24 cellular contexts compared by ENCODE assay signal in genomic region chr2:4938246-4938645, GRCh38.
"Had no signal": no experiment of that assay in that cellular context is flagged by ENCODE, and none has a peak within 500 bp of the region (broad histone marks: within the 10 kb centered on the region; RNA-seq: fewer than 3 reads in every experiment).

No MANE protein-coding gene starts in this region.

- H3K27me3 Mint-ChIP-seq: activated CD4-positive, alpha-beta memory T cell treated with anti-CD3 and anti-CD28 coated beads, Interleukin-2, amount 10 ng/mL, durations not matched to agents 7 days and 5 days; activated CD4-positive, alpha-beta T cell treated with anti-CD3 and anti-CD28 coated beads, Interleukin-2, amount 10 ng/mL, durations not matched to agents 7 days and 5 days; activated naive CD4-positive, alpha-beta T cell treated with anti-CD3 and anti-CD28 coated beads, Interleukin-2, amount 10 ng/mL, durations not matched to agents 7 days and 5 days; activated naive CD8-positive, alpha-beta T cell treated with anti-CD3 and anti-CD28 coated beads, Interleukin-2, amount 10 ng/mL, durations not matched to agents 7 days and 5 days; activated T-cell treated with anti-CD3 and anti-CD28 coated beads, Interleukin-2, amount 50 U/mL, for 24 hours; central memory CD8-positive, alpha-beta T cell; effector memory CD8-positive, alpha-beta T cell had no signal

- H3K36me3 Mint-ChIP-seq: activated naive CD4-positive, alpha-beta T cell treated with anti-CD3 and anti-CD28 coated beads, Interleukin-2, amount 10 ng/mL, durations not matched to agents 7 days and 5 days; activated naive CD4-positive, alpha-beta T cell treated with anti-CD3 and anti-CD28 coated beads, Interleukin-2, amount 50 U/mL, for 72 hours; activated naive CD8-positive, alpha-beta T cell treated with anti-CD3 and anti-CD28 coated beads, Interleukin-2, amount 10 ng/mL, durations not matched to agents 7 days and 5 days had no signal

- H3K27ac Mint-ChIP-seq: activated CD4-positive, alpha-beta memory T cell treated with anti-CD3 and anti-CD28 coated beads, Interleukin-2, amount 10 ng/mL, durations not matched to agents 7 days and 5 days; activated CD4-positive, alpha-beta T cell treated with anti-CD3 and anti-CD28 coated beads, Interleukin-2, amount 10 ng/mL, durations not matched to agents 7 days and 5 days; activated naive CD4-positive, alpha-beta T cell treated with anti-CD3 and anti-CD28 coated beads, Interleukin-2, amount 10 ng/mL, durations not matched to agents 7 days and 5 days; activated naive CD4-positive, alpha-beta T cell treated with anti-CD3 and anti-CD28 coated beads, Interleukin-2, amount 50 U/mL, for 72 hours; activated naive CD8-positive, alpha-beta T cell treated with anti-CD3 and anti-CD28 coated beads, Interleukin-2, amount 10 ng/mL, durations not matched to agents 7 days and 5 days; activated T-cell treated with anti-CD3 and anti-CD28 coated beads, Interleukin-2, amount 50 U/mL, for 24 hours; activated T-cell treated with anti-CD3 and anti-CD28 coated beads, Interleukin-2, amount 50 U/mL, for 72 hours; effector memory CD8-positive, alpha-beta T cell; WTC11 had no signal

- DNase-seq: activated CD4-positive, alpha-beta memory T cell treated with anti-CD3 and anti-CD28 coated beads, Interleukin-2, amount 10 ng/mL, durations not matched to agents 7 days and 5 days; activated CD4-positive, alpha-beta T cell treated with anti-CD3 and anti-CD28 coated beads for 1 hour; activated CD4-positive, alpha-beta T cell treated with anti-CD3 and anti-CD28 coated beads for 4 hours; activated CD4-positive, alpha-beta T cell treated with anti-CD3 and anti-CD28 coated beads, Interleukin-2, amount 10 ng/mL, durations not matched to agents 7 days and 5 days; activated CD4-positive, alpha-beta T cell treated with anti-CD3 and anti-CD28 coated beads, Interleukin-2, amount 50 U/mL, for 4 hours; activated CD8-positive, alpha-beta memory T cell treated with anti-CD3 and anti-CD28 coated beads, Interleukin-2, amount 50 U/mL, for 48 hours; activated gamma-delta T cell; activated naive CD4-positive, alpha-beta T cell; activated naive CD4-positive, alpha-beta T cell treated with anti-CD3 and anti-CD28 coated beads, Interleukin-2, amount 10 ng/mL, durations not matched to agents 7 days and 5 days; activated naive CD8-positive, alpha-beta T cell treated with anti-CD3 and anti-CD28 coated beads, Interleukin-2, amount 10 ng/mL, durations not matched to agents 7 days and 5 days; activated T-cell treated with anti-CD3 and anti-CD28 coated beads for 4 hours; activated T-cell treated with anti-CD3 and anti-CD28 coated beads, Interleukin-2, amount 50 U/mL, for 24 hours; activated T-cell treated with anti-CD3 and anti-CD28 coated beads, Interleukin-2, amount 50 U/mL, for 72 hours; dermis blood vessel endothelial cell; effector CD4-positive, alpha-beta T cell; effector memory CD8-positive, alpha-beta T cell; erythroblast; foreskin keratinocyte; gastrocnemius medialis; heart right ventricle; T-helper 2 cell had no signal

- H3K4me1 Mint-ChIP-seq: activated CD4-positive, alpha-beta memory T cell treated with anti-CD3 and anti-CD28 coated beads, Interleukin-2, amount 10 ng/mL, durations not matched to agents 7 days and 5 days; activated CD4-positive, alpha-beta T cell treated with anti-CD3 and anti-CD28 coated beads, Interleukin-2, amount 10 ng/mL, durations not matched to agents 7 days and 5 days; activated naive CD4-positive, alpha-beta T cell treated with anti-CD3 and anti-CD28 coated beads, Interleukin-2, amount 10 ng/mL, durations not matched to agents 7 days and 5 days; activated naive CD8-positive, alpha-beta T cell treated with anti-CD3 and anti-CD28 coated beads, Interleukin-2, amount 10 ng/mL, durations not matched to agents 7 days and 5 days; central memory CD8-positive, alpha-beta T cell; WTC11 had no signal

- ATAC-seq: activated naive CD4-positive, alpha-beta T cell treated with anti-CD3 and anti-CD28 coated beads, Interleukin-2, amount 50 U/mL, for 72 hours; activated T-cell treated with anti-CD3 and anti-CD28 coated beads, Interleukin-2, amount 50 U/mL, for 72 hours; effector memory CD8-positive, alpha-beta T cell; foreskin keratinocyte; gastrocnemius medialis; heart right ventricle; WTC11 had no signal

- H3K4me3 Mint-ChIP-seq: activated CD4-positive, alpha-beta memory T cell treated with anti-CD3 and anti-CD28 coated beads, Interleukin-2, amount 10 ng/mL, durations not matched to agents 7 days and 5 days; activated CD4-positive, alpha-beta T cell treated with anti-CD3 and anti-CD28 coated beads, Interleukin-2, amount 10 ng/mL, durations not matched to agents 7 days and 5 days; activated naive CD4-positive, alpha-beta T cell treated with anti-CD3 and anti-CD28 coated beads, Interleukin-2, amount 10 ng/mL, durations not matched to agents 7 days and 5 days; activated naive CD8-positive, alpha-beta T cell treated with anti-CD3 and anti-CD28 coated beads, Interleukin-2, amount 10 ng/mL, durations not matched to agents 7 days and 5 days; activated T-cell treated with anti-CD3 and anti-CD28 coated beads, Interleukin-2, amount 50 U/mL, for 24 hours; activated T-cell treated with anti-CD3 and anti-CD28 coated beads, Interleukin-2, amount 50 U/mL, for 72 hours; central memory CD8-positive, alpha-beta T cell; effector memory CD8-positive, alpha-beta T cell; WTC11 had no signal
